Comparison of ENCODE assay signal across 8 cellular contexts in the genomic region with DNA sequence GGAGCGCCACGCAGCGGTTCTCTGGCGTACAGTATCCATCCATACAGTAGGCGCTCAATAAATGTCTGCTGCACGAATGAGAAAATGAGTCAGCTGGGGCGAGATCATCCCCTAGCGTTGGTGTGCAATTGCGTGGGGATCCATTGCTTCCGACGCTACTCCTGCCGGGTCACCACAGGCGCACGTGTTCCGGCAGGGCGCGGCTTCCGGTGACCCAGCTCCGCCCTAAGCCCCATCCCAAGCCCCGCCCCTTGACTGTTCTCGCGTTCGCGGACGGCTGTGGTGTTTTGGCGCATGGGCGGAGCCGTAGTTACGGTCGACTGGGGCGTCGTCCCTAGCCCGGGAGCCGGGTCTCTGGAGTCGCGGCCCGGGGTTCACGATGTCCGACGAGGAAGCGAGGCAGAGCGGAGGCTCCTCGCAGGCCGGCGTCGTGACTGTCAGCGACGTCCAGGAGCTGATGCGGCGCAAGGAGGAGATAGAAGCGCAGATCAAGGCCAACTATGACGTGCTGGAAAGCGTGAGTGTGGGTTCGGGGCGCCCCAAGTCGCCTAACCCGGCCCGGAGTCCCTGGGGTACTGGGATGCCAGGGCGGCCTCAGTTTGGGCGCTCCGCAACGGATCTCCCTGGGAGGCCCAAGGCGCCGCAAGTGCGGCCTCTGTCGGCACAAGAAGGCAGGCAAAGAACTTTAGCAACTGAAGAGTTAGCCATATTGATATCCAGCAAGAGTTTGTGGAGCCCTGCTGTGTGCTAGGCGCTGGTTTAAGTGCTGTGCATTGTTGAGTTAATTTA.
DNase-seq lines count a peak whose midpoint lies in the region; ATAC-seq lines count a peak whose summit lies in the region.

A gene with protein sequence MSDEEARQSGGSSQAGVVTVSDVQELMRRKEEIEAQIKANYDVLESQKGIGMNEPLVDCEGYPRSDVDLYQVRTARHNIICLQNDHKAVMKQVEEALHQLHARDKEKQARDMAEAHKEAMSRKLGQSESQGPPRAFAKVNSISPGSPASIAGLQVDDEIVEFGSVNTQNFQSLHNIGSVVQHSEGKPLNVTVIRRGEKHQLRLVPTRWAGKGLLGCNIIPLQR (plus strand): TSS at position 313 of the 789 bp plus-strand sequence. CDS start 67 bp downstream, at position 380.

- H3K4me2 ChIP-seq in BLaER1 treated with 17β-estradiol and CSF1 and Interleukin-3, amounts not matched to agents 10 nM and 100 nM, result peak within 1 kb of the TSS; percentile 85 to 97 (median 95)

- H3K27me3 ChIP-seq in BLaER1 treated with 17β-estradiol and CSF1 and Interleukin-3, amounts not matched to agents 10 nM and 100 nM, result no peaks in the 10 kb centered on the region

- peak; percentile 87 for ATAC-seq in HG03460 (IDR thresholded peaks at IDR 0.05; ENCODE audit: unreplicated experiment)

- H3K9ac ChIP-seq in BLaER1 treated with 17β-estradiol and CSF1 and Interleukin-3, amounts not matched to agents 10 nM and 100 nM, result peak within 1 kb of the TSS; percentile 88 to 96 (median 91)

- DNase-seq in GM19240 (ENCODE audit: insufficient read length, low spot score) (peak; percentile 92), NCI-H524 treated with DMSO at 0.1 percent for 48 hours (lab: John Stamatoyannopoulos, UW) (peak; percentile 71), kidney tubule cell (ENCODE audit: low spot score) (peak; percentile 98)
- peak; percentile 99 for DNase-seq in activated CD4-positive, alpha-beta T cell treated with anti-CD3 and anti-CD28 coated beads for 4 hours
- DNase-seq in stimulated activated CD4-positive, alpha-beta T cell treated with anti-CD3 and anti-CD28 coated beads, Interleukin-1b, Interleukin-23, amount 100 ng/mL, for 24 hours (ENCODE audit: low read depth in 4 of 4, low spot score in 1 of 4), result peak; percentile 96 to 99 (median 98)

- peaks cover 8 to 45% (median 28%) of the 10 kb centered on the region in 11 experiments; a peak in 19 of 22 replicates for H4K20me1 ChIP-seq in BLaER1 treated with 17β-estradiol and CSF1 and Interleukin-3, amounts not matched to agents 10 nM and 100 nM

- peaks cover 22 to 35% (median 30%) of the 10 kb centered on the region in 10 experiments for H3K4me1 ChIP-seq in BLaER1 treated with 17β-estradiol and CSF1 and Interleukin-3, amounts not matched to agents 10 nM and 100 nM

- H3K36me3 ChIP-seq in BLaER1 treated with 17β-estradiol and CSF1 and Interleukin-3, amounts not matched to agents 10 nM and 100 nM, result peaks cover 13 to 37% (median 25%) of the 10 kb centered on the region in 11 experiments; a peak in 20 of 22 replicates

- H3K4me3 ChIP-seq in BLaER1 treated with 17β-estradiol and CSF1 and Interleukin-3, amounts not matched to agents 10 nM and 100 nM, result peak within 1 kb of the TSS; percentile 63 to 83 (median 72)

- no peaks in the 10 kb centered on the region for H3K9me3 ChIP-seq in BLaER1 treated with 17β-estradiol and CSF1 and Interleukin-3, amounts not matched to agents 10 nM and 100 nM (replicated peaks in 1 of 11)

- H3K27ac ChIP-seq in BLaER1 treated with 17β-estradiol and CSF1 and Interleukin-3, amounts not matched to agents 10 nM and 100 nM, result peak within 1 kb of the TSS; percentile 75 to 95 (median 91)
- peak within 1 kb of the TSS; percentile 91 for H3K27ac ChIP-seq in cingulate gyrus (ENCODE audit: low read depth, low read length)

Comparison
In these comparisons a context has a peak if more than half of its experiments do, and no peak if none do; other contexts are left out.
1. Peak in every context shown above with its lines: DNase-seq, ATAC-seq, H3K4me3 ChIP-seq and H3K27ac ChIP-seq.